33 cellular contexts compared by ENCODE assay signal in genomic region chr1:94357661-94358060, GRCh38.
"Had no signal": no experiment of that assay in that cellular context is flagged by ENCODE, and none has a peak within 500 bp of the region (broad histone marks: within the 10 kb centered on the region; RNA-seq: fewer than 3 reads in every experiment).

No MANE protein-coding gene starts in this region.

- H3K4me3 ChIP-seq: adrenal gland, body of pancreas, breast epithelium, cardiac muscle cell, colonic mucosa had no signal

- DNase-seq: activated CD4-positive, alpha-beta memory T cell treated with anti-CD3 and anti-CD28 coated beads for 36 hours; activated CD4-positive, alpha-beta T cell treated with anti-CD3 and anti-CD28 coated beads for 36 hours; activated CD4-positive, alpha-beta T cell treated with anti-CD3 and anti-CD28 coated beads, Interleukin-2, amount 10 ng/mL, durations not matched to agents 24 days and 14 days; activated CD4-positive, CD25-positive, alpha-beta regulatory T cell; activated CD4-positive, CD25-positive, alpha-beta regulatory T cell treated with anti-CD3 and anti-CD28 coated beads, Interleukin-2, amount 50 U/mL, for 72 hours; activated CD8-positive, alpha-beta memory T cell treated with anti-CD3 and anti-CD28 coated beads, Interleukin-2, amount 10 ng/mL, durations not matched to agents 7 days and 5 days; activated CD8-positive, alpha-beta memory T cell treated with anti-CD3 and anti-CD28 coated beads, Interleukin-2, amount 50 U/mL, for 4 hours; activated CD8-positive, alpha-beta T cell treated with anti-CD3 and anti-CD28 coated beads, Interleukin-2, amount 10 ng/mL, durations not matched to agents 7 days and 5 days; activated effector memory CD4-positive, alpha-beta T cell treated with anti-CD3 and anti-CD28 coated beads, Interleukin-2, amount 50 U/mL, for 16 hours; activated naive CD4-positive, alpha-beta T cell treated with anti-CD3 and anti-CD28 coated beads for 36 hours; activated naive CD8-positive, alpha-beta T cell treated with anti-CD3 and anti-CD28 coated beads for 36 hours; activated naive CD8-positive, alpha-beta T cell treated with anti-CD3 and anti-CD28 coated beads, Interleukin-2, amount 50 U/mL, for 24 hours; activated T-cell treated with anti-CD3 and anti-CD28 coated beads, Interleukin-2, amount 50 U/mL, for 1 hour; activated T-cell treated with anti-CD3 and anti-CD28 coated beads, Interleukin-2, amount 50 U/mL, for 48 hours; adrenal gland; amygdala; aorta; body of pancreas; central memory CD4-positive, alpha-beta T cell; cerebellar nuclear complex; colonic mucosa; effector CD8-positive, alpha-beta T cell; foreskin fibroblast; T-helper 2 cell had no signal

- H3K27ac ChIP-seq: adrenal gland, body of pancreas, breast epithelium, cardiac muscle cell, colonic mucosa, epithelial cell of prostate had no signal

- H3K27me3 Mint-ChIP-seq: activated CD4-positive, alpha-beta T cell treated with anti-CD3 and anti-CD28 coated beads, Interleukin-2, amount 10 ng/mL, durations not matched to agents 24 days and 14 days; activated naive CD8-positive, alpha-beta T cell treated with anti-CD3 and anti-CD28 coated beads for 36 hours; activated naive CD8-positive, alpha-beta T cell treated with anti-CD3 and anti-CD28 coated beads, Interleukin-2, amount 50 U/mL, for 24 hours had no signal

- H3K27ac Mint-ChIP-seq: activated CD4-positive, alpha-beta memory T cell treated with anti-CD3 and anti-CD28 coated beads for 36 hours; activated CD4-positive, alpha-beta T cell treated with anti-CD3 and anti-CD28 coated beads for 36 hours; activated CD4-positive, alpha-beta T cell treated with anti-CD3 and anti-CD28 coated beads, Interleukin-2, amount 10 ng/mL, durations not matched to agents 24 days and 14 days; activated CD8-positive, alpha-beta memory T cell treated with anti-CD3 and anti-CD28 coated beads, Interleukin-2, amount 10 ng/mL, durations not matched to agents 7 days and 5 days; activated CD8-positive, alpha-beta T cell treated with anti-CD3 and anti-CD28 coated beads, Interleukin-2, amount 10 ng/mL, durations not matched to agents 7 days and 5 days; activated naive CD4-positive, alpha-beta T cell treated with anti-CD3 and anti-CD28 coated beads for 36 hours; activated naive CD4-positive, alpha-beta T cell treated with anti-CD3 and anti-CD28 coated beads, Interleukin-2, amount 50 U/mL, for 24 hours; activated naive CD8-positive, alpha-beta T cell treated with anti-CD3 and anti-CD28 coated beads for 36 hours; activated naive CD8-positive, alpha-beta T cell treated with anti-CD3 and anti-CD28 coated beads, Interleukin-2, amount 50 U/mL, for 24 hours; activated T-helper 1 cell treated with anti-CD3 and anti-CD28 coated beads, Interleukin-12 subunit alpha, Interleukin-12 subunit beta, Interleukin-2, Interleukin-4 antibody, amounts not matched to agents 30 ng/mL and 10 ng/mL and 1 ng/mL, durations not matched to agents 14 hours and 24 hours and 36 hours; activated T-helper 2 cell treated with anti-CD3 and anti-CD28 coated beads, Interferon-gamma antibody, Interleukin-2, Interleukin-4, amounts not matched to agents 10 μg/mL and 5 μg/mL and 100 μg/mL, durations not matched to agents 14 hours and 24 hours and 36 hours had no signal

- H3K27me3 ChIP-seq: adrenal gland, body of pancreas, breast epithelium, cardiac muscle cell, colonic mucosa had no signal

- H3K4me3 Mint-ChIP-seq: activated CD4-positive, alpha-beta memory T cell treated with anti-CD3 and anti-CD28 coated beads for 36 hours; activated CD4-positive, alpha-beta T cell treated with anti-CD3 and anti-CD28 coated beads for 36 hours; activated CD4-positive, alpha-beta T cell treated with anti-CD3 and anti-CD28 coated beads, Interleukin-2, amount 10 ng/mL, durations not matched to agents 24 days and 14 days; activated CD8-positive, alpha-beta memory T cell treated with anti-CD3 and anti-CD28 coated beads, Interleukin-2, amount 10 ng/mL, durations not matched to agents 7 days and 5 days; activated CD8-positive, alpha-beta T cell treated with anti-CD3 and anti-CD28 coated beads, Interleukin-2, amount 10 ng/mL, durations not matched to agents 7 days and 5 days; activated naive CD4-positive, alpha-beta T cell treated with anti-CD3 and anti-CD28 coated beads for 36 hours; activated naive CD4-positive, alpha-beta T cell treated with anti-CD3 and anti-CD28 coated beads, Interleukin-2, amount 50 U/mL, for 24 hours; activated naive CD8-positive, alpha-beta T cell treated with anti-CD3 and anti-CD28 coated beads for 36 hours; activated naive CD8-positive, alpha-beta T cell treated with anti-CD3 and anti-CD28 coated beads, Interleukin-2, amount 50 U/mL, for 24 hours; activated T-helper 1 cell treated with anti-CD3 and anti-CD28 coated beads, Interleukin-12 subunit alpha, Interleukin-12 subunit beta, Interleukin-2, Interleukin-4 antibody, amounts not matched to agents 30 ng/mL and 10 ng/mL and 1 ng/mL, durations not matched to agents 14 hours and 24 hours and 36 hours had no signal

- H3K9me3 Mint-ChIP-seq: activated naive CD8-positive, alpha-beta T cell treated with anti-CD3 and anti-CD28 coated beads for 36 hours had no signal

- H3K4me1 ChIP-seq: adrenal gland, body of pancreas, breast epithelium, colonic mucosa had no signal

- H3K36me3 Mint-ChIP-seq: activated CD4-positive, alpha-beta memory T cell treated with anti-CD3 and anti-CD28 coated beads for 36 hours; activated CD8-positive, alpha-beta memory T cell treated with anti-CD3 and anti-CD28 coated beads, Interleukin-2, amount 10 ng/mL, durations not matched to agents 7 days and 5 days; activated naive CD4-positive, alpha-beta T cell treated with anti-CD3 and anti-CD28 coated beads, Interleukin-2, amount 50 U/mL, for 24 hours; activated naive CD8-positive, alpha-beta T cell treated with anti-CD3 and anti-CD28 coated beads for 36 hours had no signal

- H3K36me3 ChIP-seq: adrenal gland, breast epithelium, cardiac muscle cell, colonic mucosa had no signal

- FAIRE-seq: endometrium, endothelial cell of umbilical vein, frontal cortex had no signal

- H3K9me3 ChIP-seq: adrenal gland, body of pancreas, breast epithelium, colonic mucosa had no signal

- ATAC-seq: activated CD4-positive, alpha-beta T cell treated with anti-CD3 and anti-CD28 coated beads for 36 hours; activated CD8-positive, alpha-beta memory T cell treated with anti-CD3 and anti-CD28 coated beads, Interleukin-2, amount 10 ng/mL, durations not matched to agents 7 days and 5 days; activated CD8-positive, alpha-beta T cell treated with anti-CD3 and anti-CD28 coated beads, Interleukin-2, amount 10 ng/mL, durations not matched to agents 7 days and 5 days; activated naive CD8-positive, alpha-beta T cell treated with anti-CD3 and anti-CD28 coated beads, Interleukin-2, amount 50 U/mL, for 24 hours; body of pancreas had no signal

- H3K4me1 Mint-ChIP-seq: activated CD4-positive, alpha-beta T cell treated with anti-CD3 and anti-CD28 coated beads, Interleukin-2, amount 10 ng/mL, durations not matched to agents 24 days and 14 days; activated CD8-positive, alpha-beta memory T cell treated with anti-CD3 and anti-CD28 coated beads, Interleukin-2, amount 10 ng/mL, durations not matched to agents 7 days and 5 days had no signal
